In the genomic region with DNA sequence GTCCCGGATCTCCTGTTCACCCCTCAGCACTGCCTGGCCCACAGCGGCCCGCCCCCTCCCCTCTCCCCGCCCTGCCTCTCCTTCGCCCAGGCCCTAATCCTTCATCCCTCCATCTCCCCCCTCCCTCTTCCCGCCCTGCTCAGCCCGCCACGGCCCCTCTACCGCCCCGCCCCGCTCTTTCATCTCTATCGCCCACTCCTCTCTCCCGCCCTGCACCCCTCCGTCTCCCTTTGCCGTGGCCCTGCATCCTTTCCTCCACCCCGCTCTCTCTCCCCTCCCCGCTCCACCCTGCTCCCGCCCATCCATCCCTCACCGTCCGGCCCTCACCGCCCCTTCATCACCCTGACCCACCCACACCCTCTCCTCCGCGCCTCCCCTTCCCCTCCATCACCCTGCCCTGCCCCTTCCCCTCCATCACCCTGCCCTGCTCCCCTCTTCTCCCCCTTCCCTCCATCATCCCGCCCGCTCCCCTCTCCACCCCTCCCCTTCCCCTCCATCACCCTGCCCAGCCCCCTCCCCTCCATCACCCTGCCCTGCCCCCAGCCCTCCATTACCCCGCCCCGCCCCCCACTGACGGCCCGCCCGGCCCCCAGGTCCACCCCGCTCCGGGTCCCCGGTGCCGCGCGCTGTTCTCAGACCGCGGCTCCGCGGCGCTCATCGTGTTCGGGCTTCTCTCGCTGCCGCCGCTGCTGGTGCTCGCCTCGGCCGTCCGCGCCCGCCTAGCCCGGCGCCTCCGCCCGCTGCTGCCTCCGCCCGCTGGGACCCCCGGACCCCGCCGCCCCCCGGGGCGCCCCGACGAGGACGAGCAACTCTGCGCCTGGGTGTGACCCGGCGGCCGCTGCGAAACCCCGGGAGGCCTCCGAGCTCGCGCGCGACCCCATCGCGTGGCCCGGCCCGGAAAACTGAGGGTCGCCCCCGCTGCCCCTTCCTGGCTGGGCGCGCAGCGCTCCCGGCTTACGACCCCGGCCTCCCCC, we compare ENCODE assay signal across 9 cellular contexts. TPM values are rescaled to one million over a fixed set of nuclear protein-coding genes. Genes with fewer than 3 reads are reported as not detected.
A peak's percentile ranks its signal among the peaks of the same experiment; 100 is the strongest.
DNase-seq lines count a peak whose midpoint lies in the region; ATAC-seq and TF ChIP-seq lines count a peak whose summit lies in the region.
"Had no signal": no experiment of that assay in that cellular context is flagged by ENCODE, and none has a peak within 500 bp of the region (broad histone marks: within the 10 kb centered on the region; RNA-seq: fewer than 3 reads in every experiment).

No MANE protein-coding gene starts in this region.

- H4K12ac ChIP-seq in trophoblast cell (ENCODE audit: low read depth, low read length) = peak overlapping the region; percentile 57

- H3K4me3 ChIP-seq in fibroblast of lung (replicated peaks in 1 of 4; ENCODE audit: control extremely low read depth in 1 of 4, insufficient read depth in 1 of 4, low read depth in 3 of 4, low read length in 4 of 4) (peak overlapping the region in 1 of 4 experiments; percentile 44), trophoblast cell (ENCODE audit: low read depth, low read length) (peak overlapping the region; percentile 63)

- H2BK12ac ChIP-seq in trophoblast cell (ENCODE audit: low read length) = no peak overlapping the region

- H3K18ac ChIP-seq in trophoblast cell (ENCODE audit: low read length) = peak overlapping the region; percentile 72

- H4K20me1 ChIP-seq in fibroblast of lung (ENCODE audit: control insufficient read depth, extremely low read depth, insufficient read depth, low read length) = no peaks in the 10 kb centered on the region

- peak overlapping the region; percentile 77 for H3K14ac ChIP-seq in trophoblast cell (ENCODE audit: low read length)

- no peaks in the 10 kb centered on the region for H3K9me3 ChIP-seq in fibroblast of lung (ENCODE audit: control insufficient read depth, insufficient read depth, low read depth, low read length)
- no peaks in the 10 kb centered on the region for H3K9me3 ChIP-seq in trophoblast cell (ENCODE audit: insufficient read depth, low read depth, low read length)

- H3K4me1 ChIP-seq in fibroblast of lung (ENCODE audit: control insufficient read depth, extremely low read depth, insufficient read depth, low read length) (peaks cover 17% of the 10 kb centered on the region), trophoblast cell (ENCODE audit: control insufficient read depth in 1 of 2, insufficient read depth in 2 of 2, low read length in 2 of 2) (peaks cover 45 to 48% of the 10 kb centered on the region in 2 experiments)

- H3K79me1 ChIP-seq in trophoblast cell (ENCODE audit: low read length) = peaks cover 39% of the 10 kb centered on the region

- DNase-seq in DMS153 treated with DMSO at 0.1 percent for 48 hours (lab: John Stamatoyannopoulos, UW; ENCODE audit: unreplicated experiment) (peak; percentile 96), NCI-H2227 (lab: John Stamatoyannopoulos, UW; ENCODE audit: unreplicated experiment) (peak; percentile 79), fibroblast of lung (ENCODE audit: low read depth in 2 of 2) (no peak), trophoblast cell (peak in 1 of 2 donors; percentile 26), HCEC 1CT (no peak)
- DNase-seq in effector CD8-positive, alpha-beta T cell (lab: John Stamatoyannopoulos, UW) = no peak
- DNase-seq: activated naive CD8-positive, alpha-beta T cell treated with anti-CD3 and anti-CD28 coated beads, Interleukin-2, amount 50 U/mL, for 24 hours had no signal

- WGBS in trophoblast cell (ENCODE audit: extremely low coverage, insufficient coverage, insufficient read length) = 100% methylated on average over 2 of the region's 89 CpGs

- no peak overlapping the region for H3K23ac ChIP-seq in trophoblast cell (ENCODE audit: low read length)

- H2AFZ ChIP-seq in fibroblast of lung (ENCODE audit: low read length) = no peak overlapping the region
- no peak overlapping the region for H2AFZ ChIP-seq in trophoblast cell (ENCODE audit: insufficient read depth, low read length, poor library complexity)

- H2BK5ac ChIP-seq in trophoblast cell (ENCODE audit: low read depth, low read length, poor library complexity) = peak overlapping the region; percentile 25

- ATAC-seq in GM21390 (IDR thresholded peaks at IDR 0.05; ENCODE audit: unreplicated experiment) = no peak
- ATAC-seq in GM18511 (IDR thresholded peaks at IDR 0.05; ENCODE audit: unreplicated experiment) = no peak
- ATAC-seq: activated naive CD8-positive, alpha-beta T cell treated with anti-CD3 and anti-CD28 coated beads, Interleukin-2, amount 50 U/mL, for 24 hours had no signal

- H3K4me2 ChIP-seq in fibroblast of lung (ENCODE audit: extremely low read depth, insufficient read depth, low read length) (peak overlapping the region; percentile 13), trophoblast cell (ENCODE audit: low read length) (peak overlapping the region; percentile 61)

- H2AK5ac ChIP-seq in trophoblast cell (ENCODE audit: low read length) = no peak overlapping the region

- H3K79me2 ChIP-seq in fibroblast of lung (ENCODE audit: control insufficient read depth, insufficient read depth, low read length) (no peaks in the 10 kb centered on the region), trophoblast cell (ENCODE audit: control insufficient read depth, insufficient read depth, low read length, poor library complexity) (peaks cover 7% of the 10 kb centered on the region)

- H3K27me3 ChIP-seq in fibroblast of lung (ENCODE audit: control insufficient read depth, insufficient read depth, low read length) (no peaks in the 10 kb centered on the region), trophoblast cell (ENCODE audit: insufficient read depth, low read length) (no peaks in the 10 kb centered on the region)

- H4K8ac ChIP-seq in trophoblast cell (ENCODE audit: low read depth, low read length) = peak overlapping the region; percentile 73

- H2BK120ac ChIP-seq in trophoblast cell (ENCODE audit: insufficient read depth, low read length, poor library complexity) = peak overlapping the region; percentile 37

- no peak for TF ChIP-seq CTCF in fibroblast of lung (conservative IDR thresholded peaks at IDR 0.05 in 1 of 2, IDR thresholded peaks at IDR 0.05 in 1 of 2; ENCODE audit: low read depth in 1 of 2, low read length in 2 of 2)

- H3K27ac ChIP-seq in fibroblast of lung (ENCODE audit: insufficient read depth, low read length) = no peak overlapping the region
- H3K27ac ChIP-seq in trophoblast cell (ENCODE audit: low read depth, low read length) = no peak overlapping the region

- H4K91ac ChIP-seq in trophoblast cell (ENCODE audit: low read depth, low read length) = peak overlapping the region; percentile 91

- H3K36me3 ChIP-seq in fibroblast of lung (ENCODE audit: control insufficient read depth, insufficient read depth, low read length) (no peaks in the 10 kb centered on the region), trophoblast cell (ENCODE audit: control insufficient read depth in 1 of 2, insufficient read depth in 2 of 2, low read length in 2 of 2) (no peaks in the 10 kb centered on the region)

- H3K9ac ChIP-seq in fibroblast of lung (ENCODE audit: insufficient read depth, low read length) (peak overlapping the region; percentile 30), trophoblast cell (ENCODE audit: low read length) (no peak overlapping the region)

- H3K4ac ChIP-seq in trophoblast cell (ENCODE audit: low read depth, low read length) = peak overlapping the region; percentile 61

RNA-seq across cellular contexts. Expression of a gene that starts 6.2 kb away (rescaled TPM):
- 1.3 and 2.0 TPM in 2 replicates for total RNA-seq in fibroblast of lung
- 0.84 and 1.9 TPM in 2 replicates for polyA plus RNA-seq in fibroblast of lung
- 0.86 and 2.9 TPM in 2 replicates for polyA plus RNA-seq in fibroblast of lung (2012)
- polyA minus RNA-seq in fibroblast of lung (ENCODE audit: low replicate concordance) = 1.4 TPM in 1 of 2 replicates, not detected in the other
- polyA plus RNA-seq in trophoblast cell (2013) = 3.1 and 3.5 TPM in 2 replicates

RNA-seq across cellular contexts. Expression of a gene that starts 8.2 kb away (rescaled TPM):
- total RNA-seq in fibroblast of lung = 2.6 and 3.1 TPM in 2 replicates
- polyA plus RNA-seq in fibroblast of lung = 1.7 and 2.5 TPM in 2 replicates
- polyA plus RNA-seq in fibroblast of lung (2012) = 7.5 and 12.6 TPM in 2 replicates
- polyA minus RNA-seq in fibroblast of lung (ENCODE audit: low replicate concordance) = 1.1 and 3.7 TPM in 2 replicates
- 66.1 and 71.8 TPM in 2 replicates for polyA plus RNA-seq in trophoblast cell (2013)

RNA-seq across cellular contexts. Expression of a gene that starts 20.2 kb away (rescaled TPM):
- 80.1 and 81.7 TPM in 2 replicates for total RNA-seq in fibroblast of lung
- 150 and 188 TPM in 2 replicates for polyA plus RNA-seq in fibroblast of lung
- 155 and 217 TPM in 2 replicates for polyA plus RNA-seq in fibroblast of lung (2012)
- 27.3 and 44.5 TPM in 2 replicates for polyA minus RNA-seq in fibroblast of lung (ENCODE audit: low replicate concordance)
- polyA plus RNA-seq in trophoblast cell (2013) = 147 and 153 TPM in 2 replicates

RNA-seq across cellular contexts. Expression of a gene that starts 22.2 kb away (rescaled TPM):
- total RNA-seq in fibroblast of lung = under 0.01 and 0.17 TPM in 2 replicates
- polyA plus RNA-seq in fibroblast of lung = not detected in 2 replicates
- 0.08 TPM in 1 of 2 replicates, not detected in the other for polyA plus RNA-seq in fibroblast of lung (2012)
- polyA minus RNA-seq in fibroblast of lung (ENCODE audit: low replicate concordance) = not detected in 2 replicates
- polyA plus RNA-seq in trophoblast cell (2013) = 5.2 and 6.0 TPM in 2 replicates

RNA-seq across cellular contexts. Expression of a gene that starts 28.1 kb away (rescaled TPM):
- total RNA-seq in fibroblast of lung = 87.1 and 102 TPM in 2 replicates
- 70.5 and 116 TPM in 2 replicates for polyA plus RNA-seq in fibroblast of lung
- 51.7 and 70.2 TPM in 2 replicates for polyA plus RNA-seq in fibroblast of lung (2012)
- polyA minus RNA-seq in fibroblast of lung (ENCODE audit: low replicate concordance) = 23.3 and 75.5 TPM in 2 replicates
- polyA plus RNA-seq in trophoblast cell (2013) = 113 and 119 TPM in 2 replicates

Comparison
In these comparisons a context has a peak if more than half of its experiments do, and no peak if none do; other contexts are left out.
1. DNase-seq: peak in DMS153 treated with DMSO at 0.1 percent for 48 hours (single experiment) and NCI-H2227 (single experiment); none in fibroblast of lung (0 of 2), effector CD8-positive, alpha-beta T cell (single experiment) and HCEC 1CT (single experiment).